Comparison of ENCODE assay signal across 3 cellular contexts in the genomic region with DNA sequence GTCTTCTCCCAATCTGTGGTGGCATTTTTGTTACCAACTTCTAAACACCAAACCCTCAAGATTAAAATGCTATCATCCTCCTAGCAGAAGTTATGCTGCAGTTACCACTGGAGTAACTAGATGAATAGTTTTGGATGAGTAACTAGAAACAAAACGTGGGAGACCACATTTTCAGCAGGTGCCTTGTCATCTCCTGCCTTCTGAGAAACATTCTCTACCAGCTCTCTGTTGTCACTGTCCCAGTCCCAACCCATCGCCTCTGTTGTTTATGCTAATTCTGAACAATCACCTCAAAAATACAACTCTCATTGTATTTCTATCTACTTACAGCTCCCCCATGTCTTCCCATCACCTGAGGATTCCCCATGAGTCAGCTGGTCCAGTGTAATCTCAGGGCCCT.
"Had no signal": no experiment of that assay in that cellular context is flagged by ENCODE, and none has a peak within 500 bp of the region (broad histone marks: within the 10 kb centered on the region; RNA-seq: fewer than 3 reads in every experiment).

No MANE protein-coding gene starts in this region.

- DNase-seq: GDM1, GF-D8 had no signal

- ATAC-seq: GM12878 had no signal

- H3K4me3 ChIP-seq: GM12878 had no signal
